In the genomic region with DNA sequence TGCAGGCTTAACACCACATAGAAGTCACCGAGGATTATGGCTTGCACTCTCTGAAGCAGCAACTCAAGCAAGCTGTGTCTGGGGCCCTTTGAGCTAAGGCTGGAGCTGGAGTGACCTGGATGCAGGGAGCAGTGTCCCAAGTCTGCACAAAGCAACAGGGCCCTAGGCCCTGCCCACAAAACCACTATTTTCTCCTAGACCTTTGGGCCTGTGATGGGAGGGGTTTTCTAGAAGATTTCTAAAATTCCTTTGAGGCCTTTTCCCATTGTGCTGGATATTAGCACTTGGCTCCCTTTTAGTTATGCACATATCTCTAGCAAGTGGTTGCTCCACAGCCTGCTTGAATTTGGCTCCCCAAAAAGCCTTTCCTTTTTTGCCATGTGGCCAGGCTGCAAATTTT, we compare ENCODE assay signal across 1 cellular context.
TF ChIP-seq lines count a peak whose summit lies in the region.

No MANE protein-coding gene starts in this region.

TF ChIP-seq in GM23338, 12 proteins besides CTCF, POLR2A, EP300 and RAD21 (continued from another document):
- TF ChIP-seq, protein P1, sequence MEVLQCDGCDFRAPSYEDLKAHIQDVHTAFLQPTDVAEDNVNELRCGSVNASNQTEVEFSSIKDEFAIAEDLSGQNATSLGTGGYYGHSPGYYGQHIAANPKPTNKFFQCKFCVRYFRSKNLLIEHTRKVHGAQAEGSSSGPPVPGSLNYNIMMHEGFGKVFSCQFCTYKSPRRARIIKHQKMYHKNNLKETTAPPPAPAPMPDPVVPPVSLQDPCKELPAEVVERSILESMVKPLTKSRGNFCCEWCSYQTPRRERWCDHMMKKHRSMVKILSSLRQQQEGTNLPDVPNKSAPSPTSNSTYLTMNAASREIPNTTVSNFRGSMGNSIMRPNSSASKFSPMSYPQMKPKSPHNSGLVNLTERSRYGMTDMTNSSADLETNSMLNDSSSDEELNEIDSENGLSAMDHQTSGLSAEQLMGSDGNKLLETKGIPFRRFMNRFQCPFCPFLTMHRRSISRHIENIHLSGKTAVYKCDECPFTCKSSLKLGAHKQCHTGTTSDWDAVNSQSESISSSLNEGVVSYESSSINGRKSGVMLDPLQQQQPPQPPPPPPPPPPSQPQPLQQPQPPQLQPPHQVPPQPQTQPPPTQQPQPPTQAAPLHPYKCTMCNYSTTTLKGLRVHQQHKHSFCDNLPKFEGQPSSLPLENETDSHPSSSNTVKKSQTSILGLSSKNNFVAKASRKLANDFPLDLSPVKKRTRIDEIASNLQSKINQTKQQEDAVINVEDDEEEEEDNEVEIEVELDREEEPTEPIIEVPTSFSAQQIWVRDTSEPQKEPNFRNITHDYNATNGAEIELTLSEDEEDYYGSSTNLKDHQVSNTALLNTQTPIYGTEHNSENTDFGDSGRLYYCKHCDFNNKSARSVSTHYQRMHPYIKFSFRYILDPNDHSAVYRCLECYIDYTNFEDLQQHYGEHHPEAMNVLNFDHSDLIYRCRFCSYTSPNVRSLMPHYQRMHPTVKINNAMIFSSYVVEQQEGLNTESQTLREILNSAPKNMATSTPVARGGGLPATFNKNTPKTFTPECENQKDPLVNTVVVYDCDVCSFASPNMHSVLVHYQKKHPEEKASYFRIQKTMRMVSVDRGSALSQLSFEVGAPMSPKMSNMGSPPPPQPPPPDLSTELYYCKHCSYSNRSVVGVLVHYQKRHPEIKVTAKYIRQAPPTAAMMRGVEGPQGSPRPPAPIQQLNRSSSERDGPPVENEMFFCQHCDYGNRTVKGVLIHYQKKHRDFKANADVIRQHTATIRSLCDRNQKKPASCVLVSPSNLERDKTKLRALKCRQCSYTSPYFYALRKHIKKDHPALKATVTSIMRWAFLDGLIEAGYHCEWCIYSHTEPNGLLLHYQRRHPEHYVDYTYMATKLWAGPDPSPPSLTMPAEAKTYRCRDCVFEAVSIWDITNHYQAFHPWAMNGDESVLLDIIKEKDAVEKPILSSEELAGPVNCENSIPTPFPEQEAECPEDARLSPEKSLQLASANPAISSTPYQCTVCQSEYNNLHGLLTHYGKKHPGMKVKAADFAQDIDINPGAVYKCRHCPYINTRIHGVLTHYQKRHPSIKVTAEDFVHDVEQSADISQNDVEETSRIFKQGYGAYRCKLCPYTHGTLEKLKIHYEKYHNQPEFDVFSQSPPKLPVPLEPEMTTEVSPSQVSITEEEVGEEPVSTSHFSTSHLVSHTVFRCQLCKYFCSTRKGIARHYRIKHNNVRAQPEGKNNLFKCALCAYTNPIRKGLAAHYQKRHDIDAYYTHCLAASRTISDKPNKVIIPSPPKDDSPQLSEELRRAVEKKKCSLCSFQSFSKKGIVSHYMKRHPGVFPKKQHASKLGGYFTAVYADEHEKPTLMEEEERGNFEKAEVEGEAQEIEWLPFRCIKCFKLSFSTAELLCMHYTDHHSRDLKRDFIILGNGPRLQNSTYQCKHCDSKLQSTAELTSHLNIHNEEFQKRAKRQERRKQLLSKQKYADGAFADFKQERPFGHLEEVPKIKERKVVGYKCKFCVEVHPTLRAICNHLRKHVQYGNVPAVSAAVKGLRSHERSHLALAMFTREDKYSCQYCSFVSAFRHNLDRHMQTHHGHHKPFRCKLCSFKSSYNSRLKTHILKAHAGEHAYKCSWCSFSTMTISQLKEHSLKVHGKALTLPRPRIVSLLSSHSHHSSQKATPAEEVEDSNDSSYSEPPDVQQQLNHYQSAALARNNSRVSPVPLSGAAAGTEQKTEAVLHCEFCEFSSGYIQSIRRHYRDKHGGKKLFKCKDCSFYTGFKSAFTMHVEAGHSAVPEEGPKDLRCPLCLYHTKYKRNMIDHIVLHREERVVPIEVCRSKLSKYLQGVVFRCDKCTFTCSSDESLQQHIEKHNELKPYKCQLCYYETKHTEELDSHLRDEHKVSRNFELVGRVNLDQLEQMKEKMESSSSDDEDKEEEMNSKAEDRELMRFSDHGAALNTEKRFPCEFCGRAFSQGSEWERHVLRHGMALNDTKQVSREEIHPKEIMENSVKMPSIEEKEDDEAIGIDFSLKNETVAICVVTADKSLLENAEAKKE (CRISPR knock-in tag; IDR thresholded peaks at IDR 0.05), result no peak
- TF ChIP-seq, protein P2, sequence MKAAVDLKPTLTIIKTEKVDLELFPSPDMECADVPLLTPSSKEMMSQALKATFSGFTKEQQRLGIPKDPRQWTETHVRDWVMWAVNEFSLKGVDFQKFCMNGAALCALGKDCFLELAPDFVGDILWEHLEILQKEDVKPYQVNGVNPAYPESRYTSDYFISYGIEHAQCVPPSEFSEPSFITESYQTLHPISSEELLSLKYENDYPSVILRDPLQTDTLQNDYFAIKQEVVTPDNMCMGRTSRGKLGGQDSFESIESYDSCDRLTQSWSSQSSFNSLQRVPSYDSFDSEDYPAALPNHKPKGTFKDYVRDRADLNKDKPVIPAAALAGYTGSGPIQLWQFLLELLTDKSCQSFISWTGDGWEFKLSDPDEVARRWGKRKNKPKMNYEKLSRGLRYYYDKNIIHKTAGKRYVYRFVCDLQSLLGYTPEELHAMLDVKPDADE (IDR thresholded peaks at IDR 0.05), result no peak
- no peak for TF ChIP-seq STAT1 (IDR thresholded peaks at IDR 0.05; ENCODE audit: unreplicated experiment)
- TF ChIP-seq, protein P3, sequence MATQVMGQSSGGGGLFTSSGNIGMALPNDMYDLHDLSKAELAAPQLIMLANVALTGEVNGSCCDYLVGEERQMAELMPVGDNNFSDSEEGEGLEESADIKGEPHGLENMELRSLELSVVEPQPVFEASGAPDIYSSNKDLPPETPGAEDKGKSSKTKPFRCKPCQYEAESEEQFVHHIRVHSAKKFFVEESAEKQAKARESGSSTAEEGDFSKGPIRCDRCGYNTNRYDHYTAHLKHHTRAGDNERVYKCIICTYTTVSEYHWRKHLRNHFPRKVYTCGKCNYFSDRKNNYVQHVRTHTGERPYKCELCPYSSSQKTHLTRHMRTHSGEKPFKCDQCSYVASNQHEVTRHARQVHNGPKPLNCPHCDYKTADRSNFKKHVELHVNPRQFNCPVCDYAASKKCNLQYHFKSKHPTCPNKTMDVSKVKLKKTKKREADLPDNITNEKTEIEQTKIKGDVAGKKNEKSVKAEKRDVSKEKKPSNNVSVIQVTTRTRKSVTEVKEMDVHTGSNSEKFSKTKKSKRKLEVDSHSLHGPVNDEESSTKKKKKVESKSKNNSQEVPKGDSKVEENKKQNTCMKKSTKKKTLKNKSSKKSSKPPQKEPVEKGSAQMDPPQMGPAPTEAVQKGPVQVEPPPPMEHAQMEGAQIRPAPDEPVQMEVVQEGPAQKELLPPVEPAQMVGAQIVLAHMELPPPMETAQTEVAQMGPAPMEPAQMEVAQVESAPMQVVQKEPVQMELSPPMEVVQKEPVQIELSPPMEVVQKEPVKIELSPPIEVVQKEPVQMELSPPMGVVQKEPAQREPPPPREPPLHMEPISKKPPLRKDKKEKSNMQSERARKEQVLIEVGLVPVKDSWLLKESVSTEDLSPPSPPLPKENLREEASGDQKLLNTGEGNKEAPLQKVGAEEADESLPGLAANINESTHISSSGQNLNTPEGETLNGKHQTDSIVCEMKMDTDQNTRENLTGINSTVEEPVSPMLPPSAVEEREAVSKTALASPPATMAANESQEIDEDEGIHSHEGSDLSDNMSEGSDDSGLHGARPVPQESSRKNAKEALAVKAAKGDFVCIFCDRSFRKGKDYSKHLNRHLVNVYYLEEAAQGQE (IDR thresholded peaks at IDR 0.05; ENCODE audit: unreplicated experiment), result no peak
- TF ChIP-seq NANOG (IDR thresholded peaks at IDR 0.05; ENCODE audit: borderline replicate concordance), result no peak
- TF ChIP-seq EZH2 (IDR thresholded peaks at IDR 0.05; ENCODE audit: low read depth, unreplicated experiment), result no peak
- no peak for TF ChIP-seq ZNF331 (CRISPR knock-in tag; IDR thresholded peaks at IDR 0.05; ENCODE audit: low read depth)
- no peak for TF ChIP-seq CREB1 (CRISPR knock-in tag; IDR thresholded peaks at IDR 0.05; ENCODE audit: low read depth)
